10 cellular contexts compared by ENCODE assay signal in genomic region chr2:167331636-167332232, GRCh38. TPM values are rescaled to one million over a fixed set of nuclear protein-coding genes. Genes with fewer than 3 reads are reported as not detected.
DNase-seq lines count a peak whose midpoint lies in the region; ATAC-seq and TF ChIP-seq lines count a peak whose summit lies in the region.
"Had no signal": no experiment of that assay in that cellular context is flagged by ENCODE, and none has a peak within 500 bp of the region (broad histone marks: within the 10 kb centered on the region; RNA-seq: fewer than 3 reads in every experiment).

No MANE protein-coding gene starts in this region.

- H3K4me2 ChIP-seq in Karpas-422 (ENCODE audit: low read depth, low read length, poor library complexity, severe bottlenecking) = no peak overlapping the region

- H3K9ac ChIP-seq in Karpas-422 (ENCODE audit: low read length) = no peak overlapping the region

- no peak overlapping the region for H3K4me3 ChIP-seq in BE2C (ENCODE audit: low read depth, low read length)
- no peak overlapping the region for H3K4me3 ChIP-seq in Karpas-422 (ENCODE audit: low read length)

- peak; percentile 31 for TF ChIP-seq CTCF in BE2C (IDR thresholded peaks at IDR 0.05; ENCODE audit: low read depth, low read length)

- DNase-seq in BE2C = peak; percentile 19
- peak; percentile 61 for DNase-seq in Karpas-422
- peak; percentile 3 for DNase-seq in germinal center (ENCODE audit: low spot score)
- no peak for DNase-seq in NCI-H187 treated with DMSO at 0.1 percent for 48 hours (lab: John Stamatoyannopoulos, UW)
- no peak for DNase-seq in putamen (ENCODE audit: low spot score)
- DNase-seq in effector CD4-positive, alpha-beta T cell = no peak
- DNase-seq: NCI-H510A had no signal

- H3K27me3 ChIP-seq in BE2C = no peaks in the 10 kb centered on the region
- H3K27me3 ChIP-seq in Karpas-422 (ENCODE audit: low read length) = 0 out of 2 replicates have a peak, but pooled peaks cover 2% of the 10 kb centered on the region

- H3K79me2 ChIP-seq in Karpas-422 (ENCODE audit: low read length) = no peaks in the 10 kb centered on the region

- ATAC-seq in GM21360 (IDR thresholded peaks at IDR 0.05; ENCODE audit: unreplicated experiment) (peak; percentile 83), HG03108 (IDR thresholded peaks at IDR 0.05; ENCODE audit: unreplicated experiment) (no peak)

- H3K9me3 ChIP-seq in BE2C (no peaks in the 10 kb centered on the region), Karpas-422 (ENCODE audit: low read length) (no peaks in the 10 kb centered on the region)

- H2AFZ ChIP-seq in Karpas-422 (ENCODE audit: low read length) = no peak overlapping the region

- no peaks in the 10 kb centered on the region for H3K4me1 ChIP-seq in BE2C
- no peaks in the 10 kb centered on the region for H3K4me1 ChIP-seq in Karpas-422 (ENCODE audit: low read length)

- no peaks in the 10 kb centered on the region for H4K20me1 ChIP-seq in Karpas-422 (ENCODE audit: insufficient read depth, low read depth, low read length)

- H3K36me3 ChIP-seq in BE2C (no peaks in the 10 kb centered on the region), Karpas-422 (ENCODE audit: insufficient read depth, low read length) (no peaks in the 10 kb centered on the region)

- no peaks in the 10 kb centered on the region; the same call in 1 of the 2 replicates for H3K9me2 ChIP-seq in Karpas-422 (replicated peaks; ENCODE audit: insufficient read depth, low read length)

- H3K27ac ChIP-seq in Karpas-422 (ENCODE audit: low read length) = no peak overlapping the region

RNA-seq across cellular contexts. Expression of gene B3GALT1, which starts 38.9 kb away (rescaled TPM):
- 0.08 TPM for polyA plus RNA-seq in BE2C (2012; ENCODE audit: insufficient read depth, insufficient read length, low read depth)
- total RNA-seq in Karpas-422 (2014; rRNA removed; shearing (Covaris generic); ENCODE audit: low replicate concordance) = not detected in 2 replicates
- polyA plus RNA-seq: CD8-positive, alpha-beta memory T cell had no signal

Comparison
In these comparisons a context has a peak if more than half of its experiments do, and no peak if none do; other contexts are left out.
1. DNase-seq: peak in BE2C (single experiment), Karpas-422 (single experiment) and germinal center (single experiment); none in NCI-H187 treated with DMSO at 0.1 percent for 48 hours (single experiment), putamen (single experiment) and effector CD4-positive, alpha-beta T cell (single experiment).